Comparison of ENCODE assay signal across 19 cellular contexts in the genomic region with DNA sequence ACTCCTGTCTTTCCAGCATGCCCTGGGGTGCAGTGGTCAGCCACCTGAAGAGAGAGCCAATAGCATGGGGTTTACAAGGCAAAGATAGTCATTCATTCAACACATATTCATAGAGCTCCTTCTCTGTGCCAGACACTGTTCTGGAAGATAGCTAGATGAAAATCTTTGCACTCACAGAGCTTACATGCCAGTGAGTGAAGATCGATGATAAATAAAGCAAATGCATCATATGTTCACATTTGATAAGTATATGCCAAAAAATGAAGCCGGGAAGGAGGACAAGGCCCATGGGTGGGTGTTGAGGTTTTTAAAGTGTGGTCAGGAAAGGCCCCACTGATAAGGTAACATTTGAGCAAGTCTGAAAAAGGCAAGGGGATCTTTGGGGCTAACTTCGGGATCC.
DNase-seq lines count a peak whose midpoint lies in the region; ATAC-seq, FAIRE-seq and TF ChIP-seq lines count a peak whose summit lies in the region.
"Had no signal": no experiment of that assay in that cellular context is flagged by ENCODE, and none has a peak within 500 bp of the region (broad histone marks: within the 10 kb centered on the region; RNA-seq: fewer than 3 reads in every experiment).

No MANE protein-coding gene starts in this region.

- H4K20me1 ChIP-seq in K562 (replicated peaks; ENCODE audit: control insufficient read depth, insufficient read depth, low read length) (no peaks in the 10 kb centered on the region), hepatocyte (ENCODE audit: insufficient read depth, poor library complexity, severe bottlenecking) (no peaks in the 10 kb centered on the region)
- H4K20me1 ChIP-seq: BLaER1 treated with 17β-estradiol and CSF1 and Interleukin-3, amounts not matched to agents 10 nM and 100 nM had no signal

- H3K9me1 ChIP-seq in K562 (ENCODE audit: control insufficient read depth, insufficient read depth, low read length), result no peaks in the 10 kb centered on the region

- H3K4me2 ChIP-seq in K562 (ENCODE audit: insufficient read depth, low read length) (no peak overlapping the region), hepatocyte (no peak overlapping the region)
- H3K4me2 ChIP-seq: BLaER1 treated with 17β-estradiol and CSF1 and Interleukin-3, amounts not matched to agents 10 nM and 100 nM had no signal

- H3K27me3 ChIP-seq in left ventricle myocardium inferior (ENCODE audit: low read depth) (no peaks in the 10 kb centered on the region), Panc1 (ENCODE audit: control insufficient read depth, insufficient read depth, low read length) (no peaks in the 10 kb centered on the region), K562 (ENCODE audit: control insufficient read depth in 2 of 2, insufficient read depth in 2 of 2, low read length in 2 of 2) (no peaks in the 10 kb centered on the region), gastrocnemius medialis (no peaks in the 10 kb centered on the region), hepatocyte (no peaks in the 10 kb centered on the region)
- H3K27me3 ChIP-seq: BLaER1 treated with 17β-estradiol and CSF1 and Interleukin-3, amounts not matched to agents 10 nM and 100 nM had no signal

- in situ Hi-C loops in Panc1 (cut with HindIII; ENCODE audit: low pct_unique_long_range_greater_than_20kb, low sequenced_read_pairs), result no loop called here
- in situ Hi-C loops in K562 (cut with MboI), result no loop called here
- in situ Hi-C loops in gastrocnemius medialis (cut with MboI; ENCODE audit: low sequenced_read_pairs in 4 of 4), result loop anchor here in 2 of 4 donors (25.0 kb wide), 2 partner anchors 412 to 788 kb away; no protein-coding TSS in a partner anchor

- H2AFZ ChIP-seq in K562 (ENCODE audit: low read depth, low read length) (no peak overlapping the region), hepatocyte (no peak overlapping the region)

- H3K4me3 ChIP-seq in left ventricle myocardium inferior (no peak overlapping the region), Panc1 (ENCODE audit: low read depth in 2 of 2, low read length in 2 of 2) (no peak overlapping the region), K562 (no peak overlapping the region), gastrocnemius medialis (no peak overlapping the region), hepatocyte (no peak overlapping the region)
- H3K4me3 ChIP-seq: BLaER1 treated with 17β-estradiol and CSF1 and Interleukin-3, amounts not matched to agents 10 nM and 100 nM had no signal

- TF ChIP-seq POLR2A in K562 (conservative IDR thresholded peaks at IDR 0.05), result no peak
- TF ChIP-seq POLR2A in gastrocnemius medialis (IDR thresholded peaks at IDR 0.05), result no peak

- TF ChIP-seq CTCF in left ventricle myocardium inferior (IDR thresholded peaks at IDR 0.05; ENCODE audit: borderline replicate concordance) (no peak), Panc1 (IDR thresholded peaks at IDR 0.05) (no peak), K562 (IDR thresholded peaks at IDR 0.05 in 2 of 3, conservative IDR thresholded peaks at IDR 0.05 in 1 of 3; ENCODE audit: insufficient read depth in 2 of 3, low read depth in 1 of 3, low read length in 3 of 3) (0 out of 6 replicates have a peak, but pooled peaks of 1 of the 3 experiments have one; percentile 3), gastrocnemius medialis (IDR thresholded peaks at IDR 0.05 in 4 of 5, conservative IDR thresholded peaks at IDR 0.05 in 1 of 5) (no peak), hepatocyte (IDR thresholded peaks at IDR 0.05; ENCODE audit: poor library complexity) (no peak)

- H3K9ac ChIP-seq in K562 (ENCODE audit: insufficient read depth in 1 of 2, low read depth in 2 of 2, low read length in 2 of 2), result no peak overlapping the region
- H3K9ac ChIP-seq: BLaER1 treated with 17β-estradiol and CSF1 and Interleukin-3, amounts not matched to agents 10 nM and 100 nM had no signal

- CTCF ChIA-PET in Panc1 (lab: Charles Lee), result no interaction called here
- CTCF ChIA-PET in K562 (lab: Yijun Ruan, JAX; ENCODE audit: low intra/inter-chr PET ratio), result no interaction called here

- POLR2A ChIA-PET in Panc1 (lab: Charles Lee) (no interaction called here), K562 (lab: Yijun Ruan, JAX) (interaction anchor here (0.7 to 2.1 kb wide), 5 partner anchors 13 to 132 kb away, joined by 3 to 8 read pairs (median 3); no protein-coding TSS in a partner anchor)

- peak; percentile 87 for FAIRE-seq in K562 (lab: Jason Lieb, UNC)
- FAIRE-seq: D721Med, H54, HTR-8/SVneo had no signal

- H3K9me3 ChIP-seq in left ventricle myocardium inferior (replicated peaks) (no peaks in the 10 kb centered on the region), Panc1 (ENCODE audit: control insufficient read depth, insufficient read depth, low read depth, low read length) (no peaks in the 10 kb centered on the region), K562 (replicated peaks; ENCODE audit: control insufficient read depth, insufficient read depth, low read depth, low read length) (no peaks in the 10 kb centered on the region), gastrocnemius medialis (no peaks in the 10 kb centered on the region), hepatocyte (ENCODE audit: low read depth) (no peaks in the 10 kb centered on the region)
- H3K9me3 ChIP-seq: BLaER1 treated with 17β-estradiol and CSF1 and Interleukin-3, amounts not matched to agents 10 nM and 100 nM had no signal

- WGBS in K562 (ENCODE audit: insufficient coverage, low coverage, missing lambda C conversion rate), result 0% methylated on average over 3 of the region's 3 CpGs
- 89% methylated on average over 3 of the region's 3 CpGs for WGBS in hepatocyte (ENCODE audit: low lambda C conversion rate, missing lambda C conversion rate)

- peaks cover 22% of the 10 kb centered on the region for H3K4me1 ChIP-seq in left ventricle myocardium inferior
- H3K4me1 ChIP-seq in Panc1 (ENCODE audit: control insufficient read depth, insufficient read depth, low read length), result peaks cover 5% of the 10 kb centered on the region; the same call in 1 of the 2 replicates
- H3K4me1 ChIP-seq in K562 (replicated peaks in 1 of 2; ENCODE audit: control insufficient read depth in 2 of 2, insufficient read depth in 2 of 2, low read length in 2 of 2), result peaks cover 0 to 15% of the 10 kb centered on the region in 2 experiments; a peak in 4 of 5 replicates
- H3K4me1 ChIP-seq in gastrocnemius medialis, result peaks cover 40 to 41% of the 10 kb centered on the region in 2 donors
- peaks cover 10% of the 10 kb centered on the region for H3K4me1 ChIP-seq in hepatocyte (ENCODE audit: insufficient read depth)

- ATAC-seq in Right ventricle myocardium superior (ENCODE audit: poor library complexity) (no peak), Panc1 (no peak), K562 (peak; percentile 94), gastrocnemius medialis (no peak), GM21360 (IDR thresholded peaks at IDR 0.05; ENCODE audit: unreplicated experiment) (no peak)
- ATAC-seq: HCT116 had no signal

- H3K79me2 ChIP-seq in K562 (ENCODE audit: control insufficient read depth, insufficient read depth, low read length) (no peaks in the 10 kb centered on the region), hepatocyte (no peaks in the 10 kb centered on the region)

- peak; percentile 77 for TF ChIP-seq EP300 in K562 (IDR thresholded peaks at IDR 0.05; ENCODE audit: low read length)

- TF ChIP-seq RAD21 in K562 (CRISPR knock-in tag; conservative IDR thresholded peaks at IDR 0.05 in 1 of 2, IDR thresholded peaks at IDR 0.05 in 1 of 2), result no peak; a peak in 1 of 4 replicates

- H3K36me3 ChIP-seq in left ventricle myocardium inferior (peaks cover 7% of the 10 kb centered on the region), Panc1 (ENCODE audit: control insufficient read depth, insufficient read depth, low read length) (peaks cover 8% of the 10 kb centered on the region), K562 (ENCODE audit: control insufficient read depth, insufficient read depth, low read length) (peaks cover 7% of the 10 kb centered on the region; the same call in 1 of the 3 replicates), gastrocnemius medialis (peaks cover 0 to 13% of the 10 kb centered on the region in 2 donors), hepatocyte (replicated peaks; ENCODE audit: insufficient read depth, low read depth) (no peaks in the 10 kb centered on the region)

- intact Hi-C loops in left ventricle myocardium inferior (cut with micrococcal nuclease) (no loop called here), Right ventricle myocardium superior (cut with DNase I) (no loop called here), Panc1 (cut with micrococcal nuclease; ENCODE audit: unreplicated experiment) (no loop called here), K562 (cut with micrococcal nuclease) (no loop called here), gastrocnemius medialis (cut with DNase I; ENCODE audit: low total_unique reads) (loop anchor here (5.0 kb wide), 2 partner anchors 188 to 237 kb away; no protein-coding TSS in a partner anchor)

- DNase-seq in left ventricle myocardium inferior (no peak), Right ventricle myocardium superior (no peak), Panc1 (ENCODE audit: low read depth, low spot score) (no peak), K562 (ENCODE audit: extremely low read depth in 1 of 4, low spot score in 3 of 4) (peak; percentile 43 to 82 (median 64)), gastrocnemius medialis (no peak), hepatocyte (ENCODE audit: low spot score) (no peak), mucosa of gallbladder (ENCODE audit: low spot score) (no peak)
- DNase-seq: ACHN; CD4-positive, alpha-beta T cell; COR-L47; DMS153; DND-41; GDM1 had no signal

- BruUV-seq in Panc1 (replicated peaks; lab: Mats Ljungman, UMichigan) (no TSS peak), K562 (replicated peaks; lab: Mats Ljungman, UMichigan) (no TSS peak)

- no peaks in the 10 kb centered on the region for H3K9me2 ChIP-seq in hepatocyte (replicated peaks; ENCODE audit: insufficient read depth)

- peak overlapping the region; percentile 5 for H3K27ac ChIP-seq in left ventricle myocardium inferior (replicated peaks)
- peak overlapping the region; percentile 45; the same call in 1 of the 2 replicates for H3K27ac ChIP-seq in Panc1 (ENCODE audit: low read length)
- 0 out of 3 replicates have a peak overlapping the region, but pooled peaks have one; percentile 12 for H3K27ac ChIP-seq in K562 (ENCODE audit: extremely low read depth, low read depth, low read length)
- H3K27ac ChIP-seq in gastrocnemius medialis, result peak overlapping the region in 3 of 4 donors; percentile 44 to 76 (median 51)
- H3K27ac ChIP-seq in hepatocyte, result no peak overlapping the region
- H3K27ac ChIP-seq: BLaER1 treated with 17β-estradiol and CSF1 and Interleukin-3, amounts not matched to agents 10 nM and 100 nM had no signal

Comparison
In these comparisons a context has a peak if more than half of its experiments do, and no peak if none do; other contexts are left out.
1. DNase-seq: peak in K562 (4 of 4); none in left ventricle myocardium inferior (single experiment), Right ventricle myocardium superior (single experiment), Panc1 (single experiment), gastrocnemius medialis (0 of 2), hepatocyte (single experiment) and mucosa of gallbladder (single experiment).